13 cellular contexts compared by ENCODE assay signal in genomic region chr9:95077053-95077765, GRCh38.
DNase-seq lines count a peak whose midpoint lies in the region; ATAC-seq, FAIRE-seq and TF ChIP-seq lines count a peak whose summit lies in the region.
"Had no signal": no experiment of that assay in that cellular context is flagged by ENCODE, and none has a peak within 500 bp of the region (broad histone marks: within the 10 kb centered on the region; RNA-seq: fewer than 3 reads in every experiment).

No MANE protein-coding gene starts in this region.

- no peak overlapping the region for H2AFZ ChIP-seq in HepG2 (ENCODE audit: low read length)

- 97% methylated on average over 17 of the region's 18 CpGs for WGBS in HepG2 (ENCODE audit: low lambda C conversion rate)
- 17 to 25% (median 19%) methylated on average over 18 of the region's 18 CpGs for WGBS in psoas muscle, 3 donors

- peaks cover 42% of the 10 kb centered on the region for H4K20me1 ChIP-seq in HepG2 (ENCODE audit: insufficient read depth, low read length)

- TF ChIP-seq EP300 in HepG2 (IDR thresholded peaks at IDR 0.05; ENCODE audit: low read depth in 2 of 2, low read length in 2 of 2) (no peak), HepG2 (CRISPR knock-in tag; IDR thresholded peaks at IDR 0.05; ENCODE audit: borderline replicate concordance) (no peak)

- DNase-seq in AG04450 (ENCODE audit: low read depth, low spot score) (no peak), dorsolateral prefrontal cortex (peak in 2 of 10 donors; percentile 48 to 69), HepG2 (ENCODE audit: low spot score) (no peak), psoas muscle (no peak), DMS79 (lab: John Stamatoyannopoulos, UW) (no peak), NCI-H226 (no peak)
- DNase-seq: activated CD4-positive, alpha-beta memory T cell treated with anti-CD3 and anti-CD28 coated beads, Interleukin-2, amount 10 ng/mL, durations not matched to agents 7 days and 5 days; activated naive CD8-positive, alpha-beta T cell treated with anti-CD3 and anti-CD28 coated beads for 36 hours; NCI-H1694 treated with DMSO at 0.1 percent for 48 hours had no signal

- no peak for TF ChIP-seq RAD21 in HepG2 (CRISPR knock-in tag; IDR thresholded peaks at IDR 0.05)

- peaks cover 34 to 82% of the 10 kb centered on the region in 2 experiments for H3K36me3 ChIP-seq in HepG2 (replicated peaks in 1 of 2; ENCODE audit: control insufficient read depth in 1 of 2, insufficient read depth in 2 of 2, low read length in 2 of 2)
- peaks cover 0 to 17% of the 10 kb centered on the region in 2 donors for H3K36me3 ChIP-seq in psoas muscle (ENCODE audit: insufficient read depth in 1 of 2, low read depth in 1 of 2)

- no peaks in the 10 kb centered on the region for H3K27me3 ChIP-seq in AG04450 (ENCODE audit: control insufficient read depth, insufficient read depth, low read length)
- no peaks in the 10 kb centered on the region for H3K27me3 ChIP-seq in dorsolateral prefrontal cortex
- H3K27me3 ChIP-seq in HepG2 (ENCODE audit: control insufficient read depth in 1 of 2, insufficient read depth in 2 of 2, low read length in 2 of 2): no peaks in the 10 kb centered on the region
- H3K27me3 ChIP-seq in psoas muscle (ENCODE audit: insufficient read depth in 3 of 3, low read length in 2 of 3): no peaks in the 10 kb centered on the region

- H3K9ac ChIP-seq in HepG2 (ENCODE audit: insufficient read depth, low read depth, low read length): no peak overlapping the region

- POLR2A ChIA-PET in AG04450 (lab: Yijun Ruan, JAX) (no interaction called here), HepG2 (lab: Yijun Ruan, JAX) (no interaction called here)

- TF ChIP-seq POLR2A in HepG2 (IDR thresholded peaks at IDR 0.05; ENCODE audit: insufficient read depth in 1 of 2, low read depth in 2 of 2, low read length in 2 of 2) (no peak), GM18505 (IDR thresholded peaks at IDR 0.05; ENCODE audit: borderline replicate concordance, extremely low read depth, insufficient read depth, insufficient read length) (no peak)

- no peaks in the 10 kb centered on the region; the same call in 1 of the 2 replicates for H3K9me3 ChIP-seq in AG04450 (ENCODE audit: control insufficient read depth, insufficient read depth, low read length)
- H3K9me3 ChIP-seq in HepG2 (ENCODE audit: low read length): no peaks in the 10 kb centered on the region
- H3K9me3 ChIP-seq in psoas muscle: no peaks in the 10 kb centered on the region

- no peak for FAIRE-seq in HepG2 (lab: Jason Lieb, UNC)
- FAIRE-seq: endometrium, GM18507 had no signal

- no TSS peak for BruUV-seq in HepG2 (replicated peaks; lab: Mats Ljungman, UMichigan)

- peaks cover 19% of the 10 kb centered on the region for H3K4me1 ChIP-seq in HepG2 (ENCODE audit: insufficient read depth, low read length)
- peaks cover 88% of the 10 kb centered on the region for H3K4me1 ChIP-seq in psoas muscle

- intact Hi-C loops in dorsolateral prefrontal cortex (cut with DNase I) (no loop called here), HepG2 (cut with micrococcal nuclease; ENCODE audit: unreplicated experiment) (no loop called here), psoas muscle (cut with DNase I) (no loop called here)

- TF ChIP-seq CTCF in AG04450 (IDR thresholded peaks at IDR 0.05; ENCODE audit: low read depth, low read length): peak; percentile 15; the same call in 1 of the 2 replicates
- TF ChIP-seq CTCF in dorsolateral prefrontal cortex (IDR thresholded peaks at IDR 0.05 in 54 of 56, conservative IDR thresholded peaks at IDR 0.05 in 2 of 56; ENCODE audit: low read depth in 1 of 56, partially characterized antibody in 56 of 56): peak in 14 of 56 donors; percentile 5 to 36 (median 22)
- TF ChIP-seq CTCF in HepG2 (CRISPR knock-in tag; IDR thresholded peaks at IDR 0.05): no peak
- no peak for TF ChIP-seq CTCF in psoas muscle (IDR thresholded peaks at IDR 0.05)

- no peak overlapping the region for H3K4me3 ChIP-seq in AG04450 (ENCODE audit: low read depth, low read length)
- peak overlapping the region in 44 of 59 donors; percentile 1 to 48 (median 24) for H3K4me3 ChIP-seq in dorsolateral prefrontal cortex
- H3K4me3 ChIP-seq in HepG2 (replicated peaks in 1 of 3; ENCODE audit: insufficient read depth in 1 of 3, low read depth in 2 of 3, low read length in 3 of 3): no peak overlapping the region
- H3K4me3 ChIP-seq in psoas muscle: no peak overlapping the region

- no peak for ATAC-seq in HepG2
- peak in 1 of 4 donors; percentile 14 for ATAC-seq in psoas muscle
- ATAC-seq in GM18505 (IDR thresholded peaks at IDR 0.05; ENCODE audit: unreplicated experiment): no peak
- ATAC-seq in HG03135 (IDR thresholded peaks at IDR 0.05; ENCODE audit: unreplicated experiment): no peak

- CTCF ChIA-PET in AG04450 (lab: Charles Lee): interaction anchor here (0.6 to 0.7 kb wide), 3 partner anchors 82 to 380 kb away, joined by 3 to 6 read pairs (median 3); no protein-coding TSS in a partner anchor
- CTCF ChIA-PET in HepG2 (lab: Yijun Ruan, JAX; ENCODE audit: low intra/inter-chr PET ratio, low total read pairs): no interaction called here

- H3K4me2 ChIP-seq in HepG2 (ENCODE audit: low read depth, low read length): no peak overlapping the region

- H3K27ac ChIP-seq in AG04450 (ENCODE audit: low read depth, low read length) (no peak overlapping the region), dorsolateral prefrontal cortex (peak overlapping the region; percentile 80 to 100 (median 98)), HepG2 (ENCODE audit: extremely low read length, insufficient read depth, low read length) (no peak overlapping the region), psoas muscle (peak overlapping the region; percentile 93)

- peaks cover 65% of the 10 kb centered on the region for H3K79me2 ChIP-seq in HepG2 (ENCODE audit: insufficient read depth, low read length)

- in situ Hi-C loops in HepG2 (cut with HindIII; ENCODE audit: extremely low pct_ligation_motif_present, low pct_unique_long_range_greater_than_20kb): no loop called here

TF ChIP-seq in HepG2, 621 proteins besides CTCF, POLR2A, EP300 and RAD21:
- peak; percentile 88 for TF ChIP-seq AGO2 (optimal IDR thresholded peaks at IDR 0.05; ENCODE audit: low read depth, low read length)
- TF ChIP-seq RBM22 (optimal IDR thresholded peaks at IDR 0.05; ENCODE audit: low read length): peak; percentile 78
- no peak for TF ChIP-seq ZSCAN20 (CRISPR knock-in tag; IDR thresholded peaks at IDR 0.05; ENCODE audit: borderline replicate concordance)
- TF ChIP-seq HNF4G (IDR thresholded peaks at IDR 0.05; ENCODE audit: borderline replicate concordance, low read depth, low read length): no peak
- TF ChIP-seq HNF4G (CRISPR knock-in tag; IDR thresholded peaks at IDR 0.05; ENCODE audit: borderline replicate concordance, low read depth): no peak

Comparison
In these comparisons a context has a peak if more than half of its experiments do, and no peak if none do; other contexts are left out.
1. H3K27ac ChIP-seq: peak in dorsolateral prefrontal cortex (59 of 59) and psoas muscle (single experiment); none in AG04450 (single experiment) and HepG2 (single experiment).
2. H3K4me3 ChIP-seq: peak in dorsolateral prefrontal cortex (44 of 59); none in AG04450 (single experiment), HepG2 (0 of 3) and psoas muscle (single experiment).